35 cellular contexts compared by ENCODE assay signal in genomic region chr3:53533486-53533885, GRCh38. TPM values are rescaled to one million over a fixed set of nuclear protein-coding genes. Genes with fewer than 3 reads are reported as not detected.
"Had no signal": no experiment of that assay in that cellular context is flagged by ENCODE, and none has a peak within 500 bp of the region (broad histone marks: within the 10 kb centered on the region; RNA-seq: fewer than 3 reads in every experiment).

No MANE protein-coding gene starts in this region.

- H3K9me3 Mint-ChIP-seq: activated B cell treated with CpG ODN at 0.5 μM for 24 hours; activated CD4-positive, alpha-beta memory T cell treated with anti-CD3 and anti-CD28 coated beads for 36 hours; activated CD4-positive, alpha-beta T cell treated with anti-CD3 and anti-CD28 coated beads, Interleukin-2, amount 10 ng/mL, durations not matched to agents 24 days and 14 days; activated CD8-positive, alpha-beta T cell treated with anti-CD3 and anti-CD28 coated beads for 36 hours; activated naive CD4-positive, alpha-beta T cell treated with anti-CD3 and anti-CD28 coated beads for 36 hours; activated naive CD4-positive, alpha-beta T cell treated with anti-CD3 and anti-CD28 coated beads, Interleukin-2, amount 50 U/mL, for 72 hours; activated naive CD8-positive, alpha-beta T cell treated with anti-CD3 and anti-CD28 coated beads for 36 hours; activated T-cell treated with anti-CD3 and anti-CD28 coated beads, Interleukin-2, amount 50 U/mL, for 4 hours; activated T-cell treated with anti-CD3 and anti-CD28 coated beads, Interleukin-2, amount 50 U/mL, for 72 hours; activated T-helper 1 cell treated with anti-CD3 and anti-CD28 coated beads, Interleukin-12 subunit alpha, Interleukin-12 subunit beta, Interleukin-2, Interleukin-4 antibody, amounts not matched to agents 30 ng/mL and 10 ng/mL and 1 ng/mL, durations not matched to agents 14 hours and 24 hours and 36 hours; activated T-helper 17 cell treated with anti-CD3 and anti-CD28 coated beads, Interleukin-2, amount 50 U/mL, for 72 hours; central memory CD8-positive, alpha-beta T cell; T-helper 1 cell treated with Interleukin-12 subunit alpha and Interleukin-12 subunit beta and Interleukin-4 antibody, amounts not matched to agents 30 μg/mL and 1 μg/mL, for 36 hours; T-helper 2 cell treated with Interferon-gamma antibody and Interleukin-4, amounts not matched to agents 5 μg/mL and 100 μg/mL, for 36 hours had no signal

- H3K27me3 ChIP-seq: adrenal gland, body of pancreas had no signal

- H3K36me3 ChIP-seq: adrenal gland had no signal

- H3K27ac Mint-ChIP-seq: activated B cell treated with CpG ODN at 0.5 μM for 24 hours; activated CD4-positive, alpha-beta memory T cell treated with anti-CD3 and anti-CD28 coated beads for 36 hours; activated CD4-positive, alpha-beta T cell treated with anti-CD3 and anti-CD28 coated beads, Interleukin-2, amount 10 ng/mL, durations not matched to agents 24 days and 14 days; activated CD8-positive, alpha-beta T cell treated with anti-CD3 and anti-CD28 coated beads for 36 hours; activated naive CD4-positive, alpha-beta T cell treated with anti-CD3 and anti-CD28 coated beads for 36 hours; activated naive CD4-positive, alpha-beta T cell treated with anti-CD3 and anti-CD28 coated beads, Interleukin-2, amount 50 U/mL, for 72 hours; activated naive CD8-positive, alpha-beta T cell treated with anti-CD3 and anti-CD28 coated beads for 36 hours; activated T-cell treated with anti-CD3 and anti-CD28 coated beads, Interleukin-2, amount 50 U/mL, for 72 hours; activated T-helper 1 cell treated with anti-CD3 and anti-CD28 coated beads, Interleukin-12 subunit alpha, Interleukin-12 subunit beta, Interleukin-2, Interleukin-4 antibody, amounts not matched to agents 30 ng/mL and 10 ng/mL and 1 ng/mL, durations not matched to agents 14 hours and 24 hours and 36 hours; activated T-helper 17 cell treated with anti-CD3 and anti-CD28 coated beads, Interleukin-2, amount 50 U/mL, for 72 hours; T-helper 1 cell treated with Interleukin-12 subunit alpha and Interleukin-12 subunit beta and Interleukin-4 antibody, amounts not matched to agents 30 μg/mL and 1 μg/mL, for 36 hours; T-helper 2 cell treated with Interferon-gamma antibody and Interleukin-4, amounts not matched to agents 5 μg/mL and 100 μg/mL, for 36 hours had no signal

- DNase-seq: activated B cell treated with CpG ODN at 0.5 μM for 24 hours; activated CD4-positive, alpha-beta memory T cell treated with anti-CD3 and anti-CD28 coated beads for 36 hours; activated CD4-positive, alpha-beta T cell treated with anti-CD3 and anti-CD28 coated beads for 4 hours; activated CD4-positive, alpha-beta T cell treated with anti-CD3 and anti-CD28 coated beads, Interleukin-2, amount 10 ng/mL, durations not matched to agents 24 days and 14 days; activated CD4-positive, alpha-beta T cell treated with anti-CD3 and anti-CD28 coated beads, Interleukin-2, amount 50 U/mL, for 1 hour; activated CD4-positive, alpha-beta T cell treated with anti-CD3 and anti-CD28 coated beads, Interleukin-2, amount 50 U/mL, for 4 hours; activated CD4-positive, CD25-positive, alpha-beta regulatory T cell treated with anti-CD3 and anti-CD28 coated beads, Interleukin-2, amount 50 U/mL, for 72 hours; activated CD8-positive, alpha-beta memory T cell treated with anti-CD3 and anti-CD28 coated beads, Interleukin-2, amount 50 U/mL, for 4 hours; activated CD8-positive, alpha-beta T cell treated with anti-CD3 and anti-CD28 coated beads for 36 hours; activated effector memory CD4-positive, alpha-beta T cell treated with anti-CD3 and anti-CD28 coated beads, Interleukin-2, amount 50 U/mL, for 16 hours; activated gamma-delta T cell treated with Interleukin-2 at 50 U/mL for 16 hours; activated naive CD4-positive, alpha-beta T cell; activated naive CD4-positive, alpha-beta T cell treated with anti-CD3 and anti-CD28 coated beads for 36 hours; activated naive CD4-positive, alpha-beta T cell treated with anti-CD3 and anti-CD28 coated beads, Interleukin-2, amount 50 U/mL, for 16 hours; activated naive CD8-positive, alpha-beta T cell treated with anti-CD3 and anti-CD28 coated beads for 36 hours; activated T-cell treated with anti-CD3 and anti-CD28 coated beads for 4 hours; activated T-cell treated with anti-CD3 and anti-CD28 coated beads, Interleukin-2, amount 50 U/mL, for 1 hour; activated T-cell treated with anti-CD3 and anti-CD28 coated beads, Interleukin-2, amount 50 U/mL, for 4 hours; activated T-cell treated with anti-CD3 and anti-CD28 coated beads, Interleukin-2, amount 50 U/mL, for 72 hours; amniotic stem cell; aorta; body of pancreas; caudate nucleus; cerebellar nuclear complex; SW 1271; T-helper 1 cell; T-helper 2 cell; T-helper 9 cell had no signal

- H3K4me3 Mint-ChIP-seq: activated B cell treated with CpG ODN at 0.5 μM for 24 hours; activated CD4-positive, alpha-beta memory T cell treated with anti-CD3 and anti-CD28 coated beads for 36 hours; activated CD4-positive, alpha-beta T cell treated with anti-CD3 and anti-CD28 coated beads, Interleukin-2, amount 10 ng/mL, durations not matched to agents 24 days and 14 days; activated CD8-positive, alpha-beta T cell treated with anti-CD3 and anti-CD28 coated beads for 36 hours; activated naive CD4-positive, alpha-beta T cell treated with anti-CD3 and anti-CD28 coated beads for 36 hours; activated naive CD8-positive, alpha-beta T cell treated with anti-CD3 and anti-CD28 coated beads for 36 hours; activated T-cell treated with anti-CD3 and anti-CD28 coated beads, Interleukin-2, amount 50 U/mL, for 4 hours; activated T-cell treated with anti-CD3 and anti-CD28 coated beads, Interleukin-2, amount 50 U/mL, for 72 hours; activated T-helper 1 cell treated with anti-CD3 and anti-CD28 coated beads, Interleukin-12 subunit alpha, Interleukin-12 subunit beta, Interleukin-2, Interleukin-4 antibody, amounts not matched to agents 30 ng/mL and 10 ng/mL and 1 ng/mL, durations not matched to agents 14 hours and 24 hours and 36 hours; activated T-helper 17 cell treated with anti-CD3 and anti-CD28 coated beads, Interleukin-2, amount 50 U/mL, for 72 hours; central memory CD8-positive, alpha-beta T cell; T-helper 1 cell treated with Interleukin-12 subunit alpha and Interleukin-12 subunit beta and Interleukin-4 antibody, amounts not matched to agents 30 μg/mL and 1 μg/mL, for 36 hours; T-helper 2 cell treated with Interferon-gamma antibody and Interleukin-4, amounts not matched to agents 5 μg/mL and 100 μg/mL, for 36 hours had no signal

- H3K4me1 Mint-ChIP-seq: activated B cell treated with CpG ODN at 0.5 μM for 24 hours; activated CD4-positive, alpha-beta T cell treated with anti-CD3 and anti-CD28 coated beads, Interleukin-2, amount 10 ng/mL, durations not matched to agents 24 days and 14 days; activated naive CD8-positive, alpha-beta T cell treated with anti-CD3 and anti-CD28 coated beads for 36 hours; activated T-helper 17 cell treated with anti-CD3 and anti-CD28 coated beads, Interleukin-2, amount 50 U/mL, for 72 hours; central memory CD8-positive, alpha-beta T cell had no signal

- H3K27ac ChIP-seq: body of pancreas had no signal

- H3K36me3 Mint-ChIP-seq: activated CD4-positive, alpha-beta memory T cell treated with anti-CD3 and anti-CD28 coated beads for 36 hours; activated naive CD4-positive, alpha-beta T cell treated with anti-CD3 and anti-CD28 coated beads, Interleukin-2, amount 50 U/mL, for 72 hours; activated naive CD8-positive, alpha-beta T cell treated with anti-CD3 and anti-CD28 coated beads for 36 hours had no signal

- H3K4me3 ChIP-seq: adrenal gland, body of pancreas had no signal

- H3K9me3 ChIP-seq: adrenal gland, body of pancreas had no signal

RNA-seq across cellular contexts. Expression of gene CACNA1D, which starts 39.1 kb away (rescaled TPM):
- total RNA-seq: activated CD8-positive, alpha-beta T cell treated with anti-CD3 and anti-CD28 coated beads for 36 hours; activated naive CD4-positive, alpha-beta T cell treated with anti-CD3 and anti-CD28 coated beads for 36 hours; activated naive CD8-positive, alpha-beta T cell treated with anti-CD3 and anti-CD28 coated beads for 36 hours had no signal
